8 cellular contexts compared by ENCODE assay signal in genomic region chrX:134237363-134237702, GRCh38. TPM values are rescaled to one million over a fixed set of nuclear protein-coding genes. Genes with fewer than 3 reads are reported as not detected.
A peak's percentile ranks its signal among the peaks of the same experiment; 100 is the strongest.
DNase-seq lines count a peak whose midpoint lies in the region; ATAC-seq and TF ChIP-seq lines count a peak whose summit lies in the region.

No MANE protein-coding gene starts in this region.

- H3K36me3 ChIP-seq in RWPE2 (ENCODE audit: low read depth) (no peaks in the 10 kb centered on the region), right atrium auricular region (no peaks in the 10 kb centered on the region), psoas muscle (ENCODE audit: insufficient read depth in 1 of 2, low read depth in 1 of 2) (no peaks in the 10 kb centered on the region), mucosa of descending colon (ENCODE audit: low read depth) (no peaks in the 10 kb centered on the region)

- peaks cover 6% of the 10 kb centered on the region for H3K4me1 Mint-ChIP-seq in activated CD4-positive, alpha-beta T cell treated with anti-CD3 and anti-CD28 coated beads for 36 hours

- WGBS in psoas muscle, 3 donors = 3 to 34% (median 6%) methylated on average over 15 to 23 of the region's 23 CpGs

- H3K4me3 Mint-ChIP-seq in activated CD4-positive, alpha-beta T cell treated with anti-CD3 and anti-CD28 coated beads for 36 hours = no peak overlapping the region

- H3K9me3 ChIP-seq in RWPE2 (ENCODE audit: severe bottlenecking) (no peaks in the 10 kb centered on the region), right atrium auricular region (no peaks in the 10 kb centered on the region), psoas muscle (no peaks in the 10 kb centered on the region), mucosa of descending colon (no peaks in the 10 kb centered on the region)

- CTCF ChIA-PET in activated CD4-positive, alpha-beta T cell treated with anti-CD3 and anti-CD28 coated beads for 36 hours (lab: Charles Lee) = no interaction called here

- TF ChIP-seq CTCF in RWPE2 (IDR thresholded peaks at IDR 0.05; ENCODE audit: poor library complexity, severe bottlenecking) = no peak
- TF ChIP-seq CTCF in right atrium auricular region (IDR thresholded peaks at IDR 0.05) = no peak
- no peak for TF ChIP-seq CTCF in psoas muscle (IDR thresholded peaks at IDR 0.05)
- no peak for TF ChIP-seq CTCF in GM10266 (IDR thresholded peaks at IDR 0.05; ENCODE audit: control insufficient read depth, insufficient read depth, low read depth, missing control alignments)
- no peak for TF ChIP-seq CTCF in mucosa of descending colon (IDR thresholded peaks at IDR 0.05)

- ATAC-seq in GM18511 (IDR thresholded peaks at IDR 0.05; ENCODE audit: unreplicated experiment) (peak; percentile 13), RWPE2 (ENCODE audit: low read depth) (no peak), psoas muscle (peak in 3 of 4 donors; percentile 30 to 54 (median 39)), mucosa of descending colon (no peak)
- no peak for ATAC-seq in activated CD4-positive, alpha-beta T cell treated with anti-CD3 and anti-CD28 coated beads for 36 hours

- H3K27me3 ChIP-seq in RWPE2 (ENCODE audit: insufficient read depth, poor library complexity, severe bottlenecking) (no peaks in the 10 kb centered on the region), right atrium auricular region (no peaks in the 10 kb centered on the region), psoas muscle (ENCODE audit: insufficient read depth in 3 of 3, low read length in 2 of 3) (peaks cover 0 to 21% (median 0%) of the 10 kb centered on the region in 3 donors)

- H3K4me1 ChIP-seq in RWPE2 (ENCODE audit: insufficient read depth, poor library complexity, severe bottlenecking) (no peaks in the 10 kb centered on the region), right atrium auricular region (no peaks in the 10 kb centered on the region), psoas muscle (no peaks in the 10 kb centered on the region), mucosa of descending colon (ENCODE audit: low read depth) (no peaks in the 10 kb centered on the region)

- H3K27me3 Mint-ChIP-seq in activated CD4-positive, alpha-beta T cell treated with anti-CD3 and anti-CD28 coated beads for 36 hours = peaks cover 10% of the 10 kb centered on the region

- POLR2A ChIA-PET in activated CD4-positive, alpha-beta T cell treated with anti-CD3 and anti-CD28 coated beads for 36 hours (lab: Charles Lee) = no interaction called here

- H3K27ac Mint-ChIP-seq in activated CD4-positive, alpha-beta T cell treated with anti-CD3 and anti-CD28 coated beads for 36 hours = no peak overlapping the region

- intact Hi-C loops in psoas muscle (cut with DNase I) = no loop called here
- intact Hi-C loops in mucosa of descending colon (cut with DNase I, micrococcal nuclease) = no loop called here
- intact Hi-C loops in activated CD4-positive, alpha-beta T cell treated with anti-CD3 and anti-CD28 coated beads for 36 hours (cut with DNase I, micrococcal nuclease) = no loop called here

- DNase-seq in RWPE2 (ENCODE audit: low spot score) (no peak), right atrium auricular region (ENCODE audit: low spot score) (no peak), psoas muscle (no peak), GM10266 (ENCODE audit: extremely low spot score) (no peak), mucosa of descending colon (no peak), islet precursor cell (no peak)
- no peak for DNase-seq in activated CD4-positive, alpha-beta T cell treated with anti-CD3 and anti-CD28 coated beads for 36 hours

- peak overlapping the region; percentile 26 for H3K4me3 ChIP-seq in RWPE2 (ENCODE audit: severe bottlenecking)
- H3K4me3 ChIP-seq in right atrium auricular region = peak overlapping the region; percentile 39 to 53
- H3K4me3 ChIP-seq in psoas muscle = peak overlapping the region; percentile 67
- no peak overlapping the region for H3K4me3 ChIP-seq in mucosa of descending colon

- H3K27ac ChIP-seq in RWPE2 (ENCODE audit: poor library complexity, severe bottlenecking) = no peak overlapping the region
- no peak overlapping the region for H3K27ac ChIP-seq in right atrium auricular region
- H3K27ac ChIP-seq in psoas muscle = no peak overlapping the region

- H3K9me3 Mint-ChIP-seq in activated CD4-positive, alpha-beta T cell treated with anti-CD3 and anti-CD28 coated beads for 36 hours (ENCODE audit: low read depth) = no peaks in the 10 kb centered on the region

- no peaks in the 10 kb centered on the region for H3K36me3 Mint-ChIP-seq in activated CD4-positive, alpha-beta T cell treated with anti-CD3 and anti-CD28 coated beads for 36 hours (ENCODE audit: low read depth)

RNA-seq across cellular contexts. Expression of gene CCDC160, which starts 0.4 kb away (rescaled TPM):
- total RNA-seq in right atrium auricular region = not detected
- under 1 TPM; 0.41 to 0.98 (median 0.78) TPM for total RNA-seq in psoas muscle
- polyA plus RNA-seq in psoas muscle = 1 to 10 TPM in 2 of 3 donors, not detected in 1; 3.2 to 5.2 TPM
- under 1 TPM in 1 of 3 donors, not detected in 2; 0.22 TPM for total RNA-seq in mucosa of descending colon
- not detected for total RNA-seq in activated CD4-positive, alpha-beta T cell treated with anti-CD3 and anti-CD28 coated beads for 36 hours

Comparison
In these comparisons a context has a peak if more than half of its experiments do, and no peak if none do; other contexts are left out.
1. ATAC-seq: peak in GM18511 (single experiment) and psoas muscle (3 of 4); none in RWPE2 (single experiment), mucosa of descending colon (single experiment) and activated CD4-positive, alpha-beta T cell treated with anti-CD3 and anti-CD28 coated beads for 36 hours (single experiment).